ENCODE assay signal across 8 cellular contexts in genomic region chr1:78840447-78841251, GRCh38.
DNase-seq lines count a peak whose midpoint lies in the region; ATAC-seq and TF ChIP-seq lines count a peak whose summit lies in the region.

No MANE protein-coding gene starts in this region.

- H3K36me3 Mint-ChIP-seq in osteocyte (ENCODE audit: unreplicated experiment): no peaks in the 10 kb centered on the region

- no peaks in the 10 kb centered on the region for H3K27me3 Mint-ChIP-seq in osteocyte (ENCODE audit: unreplicated experiment)

- DNase-seq in NCI-H1105 treated with DMSO at 0.1 percent for 48 hours (lab: John Stamatoyannopoulos, UW) (peak; percentile 82), brain pericyte (ENCODE audit: low read depth, low spot score) (peak; percentile 94), osteocyte (ENCODE audit: extremely low spot score, unreplicated experiment) (peak; percentile 89), GOT3 (lab: John Stamatoyannopoulos, UW) (no peak), SW480 (ENCODE audit: low spot score) (no peak)
- no peak for DNase-seq in stimulated activated naive CD4-positive, alpha-beta T cell treated with Interleukin-2 at 50 U/mL for 16 hours (lab: John Stamatoyannopoulos, UW)

- peak overlapping the region; percentile 93 for H3K27ac Mint-ChIP-seq in osteocyte (ENCODE audit: unreplicated experiment)

- ATAC-seq in GM18511 (IDR thresholded peaks at IDR 0.05; ENCODE audit: unreplicated experiment): peak; percentile 65
- ATAC-seq in HG03175 (IDR thresholded peaks at IDR 0.05; ENCODE audit: unreplicated experiment): no peak

- TF ChIP-seq CTCF in osteocyte (IDR thresholded peaks at IDR 0.05): no peak

- H3K4me1 Mint-ChIP-seq in osteocyte (ENCODE audit: unreplicated experiment): peaks cover 71% of the 10 kb centered on the region

- H3K9me3 Mint-ChIP-seq in osteocyte (ENCODE audit: unreplicated experiment): peaks cover 7% of the 10 kb centered on the region

- H3K4me3 Mint-ChIP-seq in osteocyte (ENCODE audit: unreplicated experiment): peak overlapping the region; percentile 52

Comparison
In these comparisons a context has a peak if more than half of its experiments do, and no peak if none do; other contexts are left out.
1. DNase-seq: peak in NCI-H1105 treated with DMSO at 0.1 percent for 48 hours (single experiment), brain pericyte (single experiment) and osteocyte (single experiment); none in GOT3 (single experiment), SW480 (single experiment) and stimulated activated naive CD4-positive, alpha-beta T cell treated with Interleukin-2 at 50 U/mL for 16 hours (single experiment).